ENCODE assay signal across 18 cellular contexts in genomic region chr4:184279496-184280082, GRCh38.
DNase-seq lines count a peak whose midpoint lies in the region; ATAC-seq, FAIRE-seq and TF ChIP-seq lines count a peak whose summit lies in the region.
"Had no signal": no experiment of that assay in that cellular context is flagged by ENCODE, and none has a peak within 500 bp of the region (broad histone marks: within the 10 kb centered on the region; RNA-seq: fewer than 3 reads in every experiment).

No MANE protein-coding gene starts in this region.

- in situ Hi-C loops in K562 (cut with MboI): no loop called here

- TF ChIP-seq POLR2A in K562 (conservative IDR thresholded peaks at IDR 0.05) (no peak), prostate gland (IDR thresholded peaks at IDR 0.05) (no peak)

- BruUV-seq in K562 (replicated peaks; lab: Mats Ljungman, UMichigan) (no TSS peak), Calu3 (replicated peaks; lab: Mats Ljungman, UMichigan) (no TSS peak)

- H3K36me3 ChIP-seq in K562 (ENCODE audit: control insufficient read depth, insufficient read depth, low read length): no peaks in the 10 kb centered on the region
- no peaks in the 10 kb centered on the region for H3K36me3 ChIP-seq in prostate gland
- H3K36me3 ChIP-seq: left ventricle myocardium inferior had no signal

- no peaks in the 10 kb centered on the region for H4K20me1 ChIP-seq in K562 (replicated peaks; ENCODE audit: control insufficient read depth, insufficient read depth, low read length)

- no peak overlapping the region for H3K4me2 ChIP-seq in K562 (ENCODE audit: insufficient read depth, low read length)

- H3K9me3 Mint-ChIP-seq in activated T-cell treated with anti-CD3 and anti-CD28 coated beads, Interleukin-2, amount 50 U/mL, for 24 hours: peaks cover 12% of the 10 kb centered on the region
- H3K9me3 Mint-ChIP-seq in IgD-negative memory B cell: peaks cover 4 to 14% (median 9%) of the 10 kb centered on the region in 3 donors
- H3K9me3 Mint-ChIP-seq in Calu3 (ENCODE audit: low read depth, unreplicated experiment): peaks cover 4% of the 10 kb centered on the region

- H3K9ac ChIP-seq in K562 (ENCODE audit: insufficient read depth in 1 of 2, low read depth in 2 of 2, low read length in 2 of 2): no peak overlapping the region

- CTCF ChIA-PET in K562 (lab: Yijun Ruan, JAX; ENCODE audit: low intra/inter-chr PET ratio) (no interaction called here), Calu3 (lab: Charles Lee) (no interaction called here)

- H3K27ac ChIP-seq in K562 (ENCODE audit: extremely low read depth, low read depth, low read length) (no peak overlapping the region), prostate gland (no peak overlapping the region)
- H3K27ac ChIP-seq: left ventricle myocardium inferior had no signal

- intact Hi-C loops in K562 (cut with micrococcal nuclease): no loop called here
- intact Hi-C loops in prostate gland (cut with DNase I): loop anchor here (10.0 kb wide), 1 partner anchor 365 kb away; the partner anchor contains the start of genes CASP3 and PRIMPOL
- intact Hi-C loops in left colon (cut with DNase I, micrococcal nuclease): no loop called here
- intact Hi-C loops in Calu3 (cut with micrococcal nuclease; ENCODE audit: unreplicated experiment): no loop called here

- DNase-seq in activated T-cell treated with anti-CD3 and anti-CD28 coated beads, Interleukin-2, amount 50 U/mL, for 24 hours: no peak
- DNase-seq in activated T-cell treated with anti-CD3 and anti-CD28 coated beads, Interleukin-2, amount 50 U/mL, for 1 hour: no peak
- DNase-seq in K562 (ENCODE audit: extremely low read depth in 1 of 4, low spot score in 3 of 4) (no peak), prostate gland (ENCODE audit: low spot score) (peak; percentile 1), left colon (no peak), Calu3 (no peak), NCI-H2227 treated with DMSO at 0.1 percent for 48 hours (lab: John Stamatoyannopoulos, UW) (no peak)
- DNase-seq: activated CD4-positive, alpha-beta T cell treated with anti-CD3 and anti-CD28 coated beads, Interleukin-2, amount 10 ng/mL, durations not matched to agents 7 days and 5 days; aorta; effector memory CD8-positive, alpha-beta T cell; glutamatergic neuron; KBM-7; left ventricle myocardium inferior; NCI-H1048; NCI-H2171 treated with DMSO at 0.1 percent for 48 hours; NCI-H774 had no signal

- POLR2A ChIA-PET in K562 (lab: Yijun Ruan, JAX): no interaction called here

- 35% methylated on average over 7 of the region's 7 CpGs for WGBS in K562 (ENCODE audit: insufficient coverage, low coverage, missing lambda C conversion rate)
- WGBS in prostate gland: 89% methylated on average over 7 of the region's 7 CpGs

- peak overlapping the region; percentile 1 for H3K27ac Mint-ChIP-seq in activated T-cell treated with anti-CD3 and anti-CD28 coated beads, Interleukin-2, amount 50 U/mL, for 24 hours
- H3K27ac Mint-ChIP-seq in IgD-negative memory B cell (peak overlapping the region in 2 of 3 donors; percentile 41 to 87), Calu3 (ENCODE audit: unreplicated experiment) (no peak overlapping the region)
- H3K27ac Mint-ChIP-seq: effector memory CD8-positive, alpha-beta T cell had no signal

- no peaks in the 10 kb centered on the region for H3K27me3 Mint-ChIP-seq in activated T-cell treated with anti-CD3 and anti-CD28 coated beads, Interleukin-2, amount 50 U/mL, for 24 hours
- H3K27me3 Mint-ChIP-seq in IgD-negative memory B cell (no peaks in the 10 kb centered on the region), Calu3 (ENCODE audit: unreplicated experiment) (no peaks in the 10 kb centered on the region)
- H3K27me3 Mint-ChIP-seq: activated CD4-positive, alpha-beta T cell treated with anti-CD3 and anti-CD28 coated beads, Interleukin-2, amount 10 ng/mL, durations not matched to agents 7 days and 5 days; effector memory CD8-positive, alpha-beta T cell had no signal

- no peak for TF ChIP-seq RAD21 in K562 (CRISPR knock-in tag; conservative IDR thresholded peaks at IDR 0.05 in 1 of 2, IDR thresholded peaks at IDR 0.05 in 1 of 2)

- peaks cover 10% of the 10 kb centered on the region for H3K36me3 Mint-ChIP-seq in activated T-cell treated with anti-CD3 and anti-CD28 coated beads, Interleukin-2, amount 50 U/mL, for 24 hours (ENCODE audit: low read depth)
- H3K36me3 Mint-ChIP-seq in IgD-negative memory B cell (no peaks in the 10 kb centered on the region), Calu3 (ENCODE audit: insufficient read depth, unreplicated experiment) (no peaks in the 10 kb centered on the region)

- no peak overlapping the region for H3K4me3 ChIP-seq in K562
- no peak overlapping the region for H3K4me3 ChIP-seq in prostate gland
- H3K4me3 ChIP-seq: left ventricle myocardium inferior had no signal

- TF ChIP-seq CTCF in K562 (IDR thresholded peaks at IDR 0.05 in 2 of 3, conservative IDR thresholded peaks at IDR 0.05 in 1 of 3; ENCODE audit: insufficient read depth in 2 of 3, low read depth in 1 of 3, low read length in 3 of 3) (no peak), prostate gland (IDR thresholded peaks at IDR 0.05) (no peak), Calu3 (IDR thresholded peaks at IDR 0.05; ENCODE audit: unreplicated experiment) (no peak)

- no peak for FAIRE-seq in K562 (lab: Jason Lieb, UNC)
- FAIRE-seq: urothelium cell line had no signal

- H3K79me2 ChIP-seq in K562 (ENCODE audit: control insufficient read depth, insufficient read depth, low read length): no peaks in the 10 kb centered on the region

- peaks cover 4% of the 10 kb centered on the region for H3K9me3 ChIP-seq in K562 (replicated peaks; ENCODE audit: control insufficient read depth, insufficient read depth, low read depth, low read length)
- no peaks in the 10 kb centered on the region for H3K9me3 ChIP-seq in prostate gland

- peak overlapping the region; percentile 17; the same call in 1 of the 2 replicates for H2AFZ ChIP-seq in K562 (ENCODE audit: low read depth, low read length)

- H3K4me1 Mint-ChIP-seq in activated T-cell treated with anti-CD3 and anti-CD28 coated beads, Interleukin-2, amount 50 U/mL, for 24 hours (ENCODE audit: low read depth): peaks cover 76% of the 10 kb centered on the region
- H3K4me1 Mint-ChIP-seq in IgD-negative memory B cell: peaks cover 43 to 49% (median 43%) of the 10 kb centered on the region in 3 donors
- no peaks in the 10 kb centered on the region for H3K4me1 Mint-ChIP-seq in Calu3 (ENCODE audit: low read depth, unreplicated experiment)

- ATAC-seq in K562: no peak
- ATAC-seq in left colon: no peak
- ATAC-seq: effector memory CD8-positive, alpha-beta T cell had no signal

- no peaks in the 10 kb centered on the region for H3K9me1 ChIP-seq in K562 (ENCODE audit: control insufficient read depth, insufficient read depth, low read length)

- H3K4me3 Mint-ChIP-seq in activated T-cell treated with anti-CD3 and anti-CD28 coated beads, Interleukin-2, amount 50 U/mL, for 24 hours: no peak overlapping the region
- peak overlapping the region; percentile 5 to 49 (median 18) for H3K4me3 Mint-ChIP-seq in IgD-negative memory B cell
- no peak overlapping the region for H3K4me3 Mint-ChIP-seq in Calu3 (ENCODE audit: low read depth, unreplicated experiment)
- H3K4me3 Mint-ChIP-seq: activated CD4-positive, alpha-beta T cell treated with anti-CD3 and anti-CD28 coated beads, Interleukin-2, amount 10 ng/mL, durations not matched to agents 7 days and 5 days; effector memory CD8-positive, alpha-beta T cell had no signal

- H3K27me3 ChIP-seq in K562 (ENCODE audit: control insufficient read depth in 2 of 2, insufficient read depth in 2 of 2, low read length in 2 of 2) (no peaks in the 10 kb centered on the region), prostate gland (replicated peaks; ENCODE audit: insufficient read depth) (no peaks in the 10 kb centered on the region)

- no peak for TF ChIP-seq EP300 in K562 (IDR thresholded peaks at IDR 0.05; ENCODE audit: low read length)

- H3K4me1 ChIP-seq in K562 (replicated peaks in 1 of 2; ENCODE audit: control insufficient read depth in 2 of 2, insufficient read depth in 2 of 2, low read length in 2 of 2): peaks cover 0 to 5% of the 10 kb centered on the region in 2 experiments; a peak in 1 of 5 replicates
- H3K4me1 ChIP-seq in prostate gland (replicated peaks): peaks cover 3% of the 10 kb centered on the region

TF ChIP-seq in K562, 482 proteins besides CTCF, POLR2A, EP300 and RAD21 (continues in another document):
- TF ChIP-seq ZFP36 (IDR thresholded peaks at IDR 0.05; ENCODE audit: low read depth, low read length, partially characterized antibody) (no peak), GTF3C2 (IDR thresholded peaks at IDR 0.05; ENCODE audit: borderline replicate concordance, extremely low read depth, insufficient read length) (no peak), THRA (IDR thresholded peaks at IDR 0.05) (no peak)

Comparison
In these comparisons a context has a peak if more than half of its experiments do, and no peak if none do; other contexts are left out.
1. H3K4me3 Mint-ChIP-seq: peak in IgD-negative memory B cell (4 of 4); none in activated T-cell treated with anti-CD3 and anti-CD28 coated beads, Interleukin-2, amount 50 U/mL, for 24 hours (single experiment) and Calu3 (single experiment).